ENCODE assay signal across 19 cellular contexts in genomic region chr7:157896774-157897555, GRCh38.
"Had no signal": no experiment of that assay in that cellular context is flagged by ENCODE, and none has a peak within 500 bp of the region (broad histone marks: within the 10 kb centered on the region; RNA-seq: fewer than 3 reads in every experiment).

No MANE protein-coding gene starts in this region.

- H3K4me1 ChIP-seq: foreskin keratinocyte, pancreas, thyroid gland, upper lobe of left lung, uterus had no signal

- H3K4me1 Mint-ChIP-seq: memory B cell had no signal

- H3K27me3 ChIP-seq: foreskin keratinocyte, pancreas, suprapubic skin, thyroid gland, upper lobe of left lung, uterus had no signal

- H3K36me3 Mint-ChIP-seq: memory B cell; natural killer cell treated with Interleukin-12 subunit alpha and Interleukin-12 subunit beta and Interleukin-15 and Interleukin-18, amount 100 ng/mL, for 72 hours had no signal

- H3K27ac ChIP-seq: foreskin keratinocyte, heart left ventricle, pancreas, suprapubic skin, thyroid gland, upper lobe of left lung, uterus had no signal

- H3K27ac Mint-ChIP-seq: memory B cell; natural killer cell treated with Interleukin-12 subunit alpha and Interleukin-12 subunit beta and Interleukin-15 and Interleukin-18, amount 100 ng/mL, for 72 hours; progenitor cell of endocrine pancreas had no signal

- H3K4me3 Mint-ChIP-seq: memory B cell; natural killer cell treated with Interleukin-12 subunit alpha and Interleukin-12 subunit beta and Interleukin-15 and Interleukin-18, amount 100 ng/mL, for 72 hours had no signal

- H3K9me3 Mint-ChIP-seq: memory B cell; natural killer cell treated with Interleukin-12 subunit alpha and Interleukin-12 subunit beta and Interleukin-15 and Interleukin-18, amount 100 ng/mL, for 72 hours had no signal

- H3K36me3 ChIP-seq: heart left ventricle, pancreas, suprapubic skin, thyroid gland, upper lobe of left lung, uterus had no signal

- H3K9me3 ChIP-seq: heart left ventricle, pancreas, suprapubic skin, thyroid gland, upper lobe of left lung, uterus had no signal

- H3K4me3 ChIP-seq: heart left ventricle, pancreas, suprapubic skin, thyroid gland, upper lobe of left lung, uterus had no signal

- DNase-seq: dermis blood vessel endothelial cell; erythroblast; foreskin keratinocyte; heart left ventricle; hippocampal formation; kidney glomerular epithelial cell; midbrain; pancreas; right cardiac atrium; small intestine; stimulated activated CD4-positive, alpha-beta T cell treated with anti-CD3 and anti-CD28 coated beads, Interleukin-12 subunit alpha, Interleukin-12 subunit beta, amount 100 ng/mL, for 4 hours; stimulated activated naive CD4-positive, alpha-beta T cell treated with Interleukin-2 at 50 U/mL for 16 hours; thyroid gland; uterus had no signal

- ATAC-seq: foreskin keratinocyte; heart left ventricle; natural killer cell treated with Interleukin-12 subunit alpha and Interleukin-12 subunit beta and Interleukin-15 and Interleukin-18, amount 100 ng/mL, for 72 hours; pancreas; right cardiac atrium had no signal

- H3K27me3 Mint-ChIP-seq: memory B cell had no signal
